38 cellular contexts compared by ENCODE assay signal in genomic region chr1:37680933-37681332, GRCh38. TPM values are rescaled to one million over a fixed set of nuclear protein-coding genes. Genes with fewer than 3 reads are reported as not detected.
"Had no signal": no experiment of that assay in that cellular context is flagged by ENCODE, and none has a peak within 500 bp of the region (broad histone marks: within the 10 kb centered on the region; RNA-seq: fewer than 3 reads in every experiment).

No MANE protein-coding gene starts in this region.

- H3K4me3 Mint-ChIP-seq: activated B cell treated with CpG ODN at 0.5 μM for 24 hours; activated CD8-positive, alpha-beta T cell treated with anti-CD3 and anti-CD28 coated beads for 36 hours; activated T-cell treated with anti-CD3 and anti-CD28 coated beads, Interleukin-2, amount 50 U/mL, for 4 hours; brain; central memory CD8-positive, alpha-beta T cell; dendritic cell treated with granulocyte-macrophage colony-stimulating factor and Interleukin-4, amounts not matched to agents 40 ng/mL and 50 ng/mL, for 4 days; endodermal cell; T-cell; T-helper 1 cell treated with Interleukin-12 subunit alpha and Interleukin-12 subunit beta and Interleukin-4 antibody, amounts not matched to agents 30 μg/mL and 1 μg/mL, for 36 hours; T-helper 2 cell treated with Interferon-gamma antibody and Interleukin-4, amounts not matched to agents 5 μg/mL and 100 μg/mL, for 36 hours had no signal

- H3K79me2 ChIP-seq: hepatocyte had no signal

- H2AFZ ChIP-seq: hepatocyte had no signal

- DNase-seq: activated B cell treated with CpG ODN at 0.5 μM for 24 hours; activated CD4-positive, alpha-beta T cell treated with anti-CD3 and anti-CD28 coated beads for 48 hours; activated CD4-positive, alpha-beta T cell treated with anti-CD3 and anti-CD28 coated beads, Interleukin-2, amount 50 U/mL, for 1 hour; activated CD4-positive, alpha-beta T cell treated with anti-CD3 and anti-CD28 coated beads, Interleukin-2, amount 50 U/mL, for 48 hours; activated CD8-positive, alpha-beta memory T cell treated with anti-CD3 and anti-CD28 coated beads for 24 hours; activated CD8-positive, alpha-beta T cell treated with anti-CD3 and anti-CD28 coated beads for 36 hours; activated gamma-delta T cell treated with Interleukin-2 at 50 U/mL for 16 hours; activated naive CD4-positive, alpha-beta T cell treated with Interleukin-2 at 50 U/mL for 16 hours; activated T-cell treated with anti-CD3 and anti-CD28 coated beads, Interleukin-2, amount 50 U/mL, for 4 hours; adrenal gland; amygdala; aorta; dorsolateral prefrontal cortex; effector memory CD4-positive, alpha-beta T cell; endodermal cell; erythroblast; esophagus squamous epithelium; foreskin melanocyte; heart right ventricle; SW 1271; T-cell; T1000; WERI-Rb-1 had no signal

- H3K9me3 Mint-ChIP-seq: activated B cell treated with CpG ODN at 0.5 μM for 24 hours; activated CD8-positive, alpha-beta T cell treated with anti-CD3 and anti-CD28 coated beads for 36 hours; activated naive CD4-positive, alpha-beta T cell treated with anti-CD3 and anti-CD28 coated beads, Interleukin-2, amount 50 U/mL, for 72 hours; activated T-cell treated with anti-CD3 and anti-CD28 coated beads, Interleukin-2, amount 50 U/mL, for 4 hours; activated T-helper 2 cell treated with anti-CD3 and anti-CD28 coated beads, Interferon-gamma antibody, Interleukin-2, Interleukin-4, amounts not matched to agents 10 μg/mL and 5 μg/mL and 100 μg/mL, durations not matched to agents 14 hours and 24 hours and 36 hours; brain; central memory CD8-positive, alpha-beta T cell; dendritic cell treated with granulocyte-macrophage colony-stimulating factor and Interleukin-4, amounts not matched to agents 40 ng/mL and 50 ng/mL, for 4 days; endodermal cell; T-cell; T-helper 1 cell treated with Interleukin-12 subunit alpha and Interleukin-12 subunit beta and Interleukin-4 antibody, amounts not matched to agents 30 μg/mL and 1 μg/mL, for 36 hours; T-helper 2 cell treated with Interferon-gamma antibody and Interleukin-4, amounts not matched to agents 5 μg/mL and 100 μg/mL, for 36 hours had no signal

- H3K27ac Mint-ChIP-seq: activated B cell treated with CpG ODN at 0.5 μM for 24 hours; activated CD8-positive, alpha-beta T cell treated with anti-CD3 and anti-CD28 coated beads for 36 hours; activated naive CD4-positive, alpha-beta T cell treated with anti-CD3 and anti-CD28 coated beads, Interleukin-2, amount 50 U/mL, for 72 hours; activated T-helper 2 cell treated with anti-CD3 and anti-CD28 coated beads, Interferon-gamma antibody, Interleukin-2, Interleukin-4, amounts not matched to agents 10 μg/mL and 5 μg/mL and 100 μg/mL, durations not matched to agents 14 hours and 24 hours and 36 hours; brain; dendritic cell treated with granulocyte-macrophage colony-stimulating factor and Interleukin-4, amounts not matched to agents 40 ng/mL and 50 ng/mL, for 4 days; endodermal cell; T-cell; T-helper 1 cell treated with Interleukin-12 subunit alpha and Interleukin-12 subunit beta and Interleukin-4 antibody, amounts not matched to agents 30 μg/mL and 1 μg/mL, for 36 hours; T-helper 2 cell treated with Interferon-gamma antibody and Interleukin-4, amounts not matched to agents 5 μg/mL and 100 μg/mL, for 36 hours had no signal

- H3K27me3 ChIP-seq: adrenal gland, breast epithelium, dorsolateral prefrontal cortex, esophagus squamous epithelium, gastroesophageal sphincter, heart right ventricle, hepatocyte had no signal

- H3K27me3 Mint-ChIP-seq: activated B cell treated with CpG ODN at 0.5 μM for 24 hours; activated CD8-positive, alpha-beta T cell treated with anti-CD3 and anti-CD28 coated beads for 36 hours; central memory CD8-positive, alpha-beta T cell; dendritic cell treated with granulocyte-macrophage colony-stimulating factor and Interleukin-4, amounts not matched to agents 40 ng/mL and 50 ng/mL, for 4 days; T-cell had no signal

- H3K36me3 ChIP-seq: breast epithelium had no signal

- H3K4me3 ChIP-seq: adrenal gland, breast epithelium, coronary artery, dorsolateral prefrontal cortex, esophagus squamous epithelium, gastroesophageal sphincter, heart right ventricle, hepatocyte had no signal

- H3K4me2 ChIP-seq: hepatocyte had no signal

- ATAC-seq: activated CD4-positive, CD25-positive, alpha-beta regulatory T cell treated with anti-CD3 and anti-CD28 coated beads, Interleukin-2, amount 50 U/mL, for 24 hours; activated CD8-positive, alpha-beta T cell treated with anti-CD3 and anti-CD28 coated beads for 36 hours; activated naive CD4-positive, alpha-beta T cell treated with anti-CD3 and anti-CD28 coated beads, Interleukin-2, amount 50 U/mL, for 72 hours; activated T-cell treated with anti-CD3 and anti-CD28 coated beads, Interleukin-2, amount 50 U/mL, for 4 hours; gastroesophageal sphincter; heart right ventricle; T-cell had no signal

- H3K4me1 Mint-ChIP-seq: endodermal cell had no signal

- H3K4me1 ChIP-seq: breast epithelium had no signal

- H3K9me3 ChIP-seq: adrenal gland, breast epithelium, esophagus squamous epithelium, gastroesophageal sphincter, heart right ventricle had no signal

- H3K27ac ChIP-seq: adrenal gland, breast epithelium, coronary artery, esophagus squamous epithelium, gastroesophageal sphincter, heart right ventricle, hepatocyte, WERI-Rb-1 had no signal

RNA-seq across cellular contexts. Expression of gene RSPO1, which starts 46.2 kb away (rescaled TPM):
- total RNA-seq: activated B cell treated with CpG ODN at 0.5 μM for 24 hours; activated CD8-positive, alpha-beta T cell treated with anti-CD3 and anti-CD28 coated beads for 36 hours; activated naive CD4-positive, alpha-beta T cell treated with anti-CD3 and anti-CD28 coated beads, Interleukin-2, amount 50 U/mL, for 72 hours; activated T-cell treated with anti-CD3 and anti-CD28 coated beads, Interleukin-2, amount 50 U/mL, for 4 hours; activated T-helper 2 cell treated with anti-CD3 and anti-CD28 coated beads, Interferon-gamma antibody, Interleukin-2, Interleukin-4, amounts not matched to agents 10 μg/mL and 5 μg/mL and 100 μg/mL, durations not matched to agents 14 hours and 24 hours and 36 hours; cardiac septum; endodermal cell; fibroblast of villous mesenchyme; glomerular endothelial cell; T-cell had no signal
